23 cellular contexts compared by ENCODE assay signal in genomic region chr1:116075981-116076380, GRCh38. TPM values are rescaled to one million over a fixed set of nuclear protein-coding genes. Genes with fewer than 3 reads are reported as not detected.
A peak's percentile ranks its signal among the peaks of the same experiment; 100 is the strongest.
DNase-seq lines count a peak whose midpoint lies in the region; ATAC-seq and TF ChIP-seq lines count a peak whose summit lies in the region.
"Had no signal": no experiment of that assay in that cellular context is flagged by ENCODE, and none has a peak within 500 bp of the region (broad histone marks: within the 10 kb centered on the region; RNA-seq: fewer than 3 reads in every experiment).

No MANE protein-coding gene starts in this region.

- H3K4me1 ChIP-seq in GM23248 (ENCODE audit: insufficient read depth) (peaks cover 9% of the 10 kb centered on the region; the same call in 1 of the 2 replicates), mucosa of descending colon (ENCODE audit: low read depth) (no peaks in the 10 kb centered on the region)
- H3K4me1 ChIP-seq: gastroesophageal sphincter, tibial artery had no signal

- no peaks in the 10 kb centered on the region for H3K9me3 ChIP-seq in GM23248 (ENCODE audit: low read depth)
- H3K9me3 ChIP-seq in mucosa of descending colon, result no peaks in the 10 kb centered on the region
- H3K9me3 ChIP-seq: gastroesophageal sphincter, tibial artery had no signal

- no peaks in the 10 kb centered on the region for H4K20me1 ChIP-seq in GM23248 (ENCODE audit: insufficient read depth)

- H3F3A ChIP-seq in GM23248 (ENCODE audit: insufficient read depth), result 0 out of 2 replicates have a peak, but pooled peaks cover 7% of the 10 kb centered on the region

- H2AFZ ChIP-seq in GM23248, result no peak overlapping the region

- DNase-seq in GM23248 (peak; percentile 18), RPMI7951 (ENCODE audit: low read depth) (peak; percentile 2), fibroblast of mammary gland (ENCODE audit: low read depth) (peak; percentile 3), renal cortical epithelial cell (ENCODE audit: low read depth) (peak; percentile 59), mucosa of descending colon (no peak), GM19238 (ENCODE audit: insufficient read length, low spot score) (no peak)
- no peak for DNase-seq in activated CD4-positive, alpha-beta T cell treated with anti-CD3 and anti-CD28 coated beads, Interleukin-2, amount 50 U/mL, for 48 hours
- no peak for DNase-seq in activated CD8-positive, alpha-beta memory T cell treated with anti-CD3 and anti-CD28 coated beads for 24 hours
- DNase-seq: activated B cell treated with CpG ODN at 0.5 μM for 24 hours; activated CD8-positive, alpha-beta T cell treated with anti-CD3 and anti-CD28 coated beads for 36 hours; activated naive CD4-positive, alpha-beta T cell; DMS79 treated with DMSO at 0.1 percent for 48 hours; dorsolateral prefrontal cortex; NCI-H1417 treated with DMSO at 0.1 percent for 48 hours; NCI-H510A; occipital lobe; retina; stimulated activated CD4-positive, alpha-beta T cell treated with anti-CD3 and anti-CD28 coated beads, Interleukin-4, amount 100 ng/mL, for 24 hours; stimulated activated naive CD8-positive, alpha-beta T cell treated with anti-CD3 and anti-CD28 coated beads, Interleukin-15, Interleukin-2, amounts not matched to agents 100 U/mL and 50 U/mL, for 24 hours; T-helper 9 cell; tibial artery had no signal

- H3K9me2 ChIP-seq in GM23248 (ENCODE audit: insufficient read depth), result no peaks in the 10 kb centered on the region

- H3K4me3 ChIP-seq in GM23248 (no peak overlapping the region), fibroblast of mammary gland (ENCODE audit: control insufficient read depth, low read depth, low read length) (no peak overlapping the region), mucosa of descending colon (no peak overlapping the region)
- H3K4me3 ChIP-seq: dorsolateral prefrontal cortex, gastroesophageal sphincter, tibial artery had no signal

- no peak for ATAC-seq in mucosa of descending colon
- ATAC-seq: activated CD8-positive, alpha-beta T cell treated with anti-CD3 and anti-CD28 coated beads for 36 hours; gastroesophageal sphincter; stimulated activated naive CD8-positive, alpha-beta T cell treated with anti-CD3 and anti-CD28 coated beads, Interleukin-15, Interleukin-2, amounts not matched to agents 100 U/mL and 50 U/mL, for 24 hours had no signal

- H3K4me2 ChIP-seq in GM23248 (ENCODE audit: unreplicated experiment), result no peak overlapping the region

- TF ChIP-seq CTCF in fibroblast of mammary gland (conservative IDR thresholded peaks at IDR 0.05; ENCODE audit: control insufficient read depth, insufficient read depth, low read depth, low read length), result no peak
- no peak for TF ChIP-seq CTCF in mucosa of descending colon (IDR thresholded peaks at IDR 0.05)

- in situ Hi-C loops in GM23248 (cut with MboI), result no loop called here

- 62 to 74% methylated on average over 4 of the region's 4 CpGs for WGBS in GM23248 (ENCODE audit: low coverage in 1 of 2, low lambda C conversion rate in 2 of 2, missing lambda C conversion rate in 2 of 2), 2 experiments

- intact Hi-C loops in mucosa of descending colon (cut with DNase I, micrococcal nuclease), result no loop called here

- no peaks in the 10 kb centered on the region for H3K79me2 ChIP-seq in GM23248 (ENCODE audit: insufficient read depth)

- H3K27ac ChIP-seq in GM23248, result no peak overlapping the region
- H3K27ac ChIP-seq: dorsolateral prefrontal cortex, gastroesophageal sphincter, tibial artery had no signal

- H3K27me3 ChIP-seq in GM23248 (replicated peaks; ENCODE audit: insufficient read depth), result no peaks in the 10 kb centered on the region
- H3K27me3 ChIP-seq: dorsolateral prefrontal cortex, gastroesophageal sphincter, tibial artery had no signal

- H3K36me3 ChIP-seq in GM23248 (ENCODE audit: low read depth) (peaks cover 21% of the 10 kb centered on the region), mucosa of descending colon (ENCODE audit: low read depth) (no peaks in the 10 kb centered on the region)
- H3K36me3 ChIP-seq: gastroesophageal sphincter had no signal

- no peak overlapping the region for H3K9ac ChIP-seq in GM23248

RNA-seq across cellular contexts. Expression of gene MAB21L3, which starts 35.2 kb away (rescaled TPM):
- 2.7 TPM in 1 of 2 replicates, not detected in the other for total RNA-seq in GM23248 (2014; rRNA removed; shearing (Covaris generic))
- polyA plus RNA-seq in GM23248 (2016; fragmentation: Nextera tagmentation; extraction: Ambion mirVana), result 0.08 TPM in 1 of 2 replicates, not detected in the other
- total RNA-seq in RPMI7951 (2014; rRNA removed; shearing (Covaris generic)), result not detected in 2 replicates
- total RNA-seq in renal cortical epithelial cell, result 6.9 and 11.1 TPM in 2 replicates
- total RNA-seq in mucosa of descending colon, result 1 to 10 TPM; 1.7 to 6.4 (median 4.7) TPM
- total RNA-seq: activated B cell treated with CpG ODN at 0.5 μM for 24 hours; activated CD8-positive, alpha-beta T cell treated with anti-CD3 and anti-CD28 coated beads for 36 hours had no signal
- polyA plus RNA-seq: IgD-negative memory B cell had no signal

Comparison
In these comparisons a context has a peak if more than half of its experiments do, and no peak if none do; other contexts are left out.
1. DNase-seq: peak in GM23248 (single experiment), RPMI7951 (single experiment), fibroblast of mammary gland (single experiment) and renal cortical epithelial cell (single experiment); none in activated CD4-positive, alpha-beta T cell treated with anti-CD3 and anti-CD28 coated beads, Interleukin-2, amount 50 U/mL, for 48 hours (0 of 2), mucosa of descending colon (0 of 3), activated CD8-positive, alpha-beta memory T cell treated with anti-CD3 and anti-CD28 coated beads for 24 hours (single experiment) and GM19238 (single experiment).